ENCODE assay signal across 2 cellular contexts in the genomic region with DNA sequence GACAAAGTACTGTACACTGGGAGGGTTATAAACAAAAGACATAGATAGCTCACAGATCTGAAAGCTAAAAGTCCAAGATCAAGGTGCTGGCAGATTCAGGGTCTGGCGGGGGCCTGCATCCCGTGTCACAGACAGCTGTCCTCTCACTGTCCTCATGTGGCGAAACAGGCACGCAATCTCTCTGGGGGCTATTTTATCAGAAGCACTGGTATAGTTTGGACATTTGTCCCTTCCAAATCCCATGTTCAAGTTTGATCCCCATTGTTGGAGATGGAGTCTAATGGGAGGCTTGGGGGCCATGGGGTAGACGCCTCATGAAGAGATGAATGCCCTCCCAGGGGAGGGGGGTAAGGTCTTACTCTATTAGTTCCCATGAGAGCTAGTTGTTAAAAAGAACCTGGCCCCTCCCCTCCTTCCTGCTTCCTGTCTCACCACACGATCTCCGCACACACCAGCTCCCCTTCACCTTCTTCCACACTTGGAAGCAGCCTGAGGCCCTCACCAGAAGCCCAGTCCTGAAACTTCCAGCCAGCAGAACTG.
TF ChIP-seq lines count a peak whose summit lies in the region.

No MANE protein-coding gene starts in this region.

TF ChIP-seq in SK-N-SH, 30 proteins besides CTCF, POLR2A, EP300 and RAD21 (continued from another document):
- TF ChIP-seq, protein P1, sequence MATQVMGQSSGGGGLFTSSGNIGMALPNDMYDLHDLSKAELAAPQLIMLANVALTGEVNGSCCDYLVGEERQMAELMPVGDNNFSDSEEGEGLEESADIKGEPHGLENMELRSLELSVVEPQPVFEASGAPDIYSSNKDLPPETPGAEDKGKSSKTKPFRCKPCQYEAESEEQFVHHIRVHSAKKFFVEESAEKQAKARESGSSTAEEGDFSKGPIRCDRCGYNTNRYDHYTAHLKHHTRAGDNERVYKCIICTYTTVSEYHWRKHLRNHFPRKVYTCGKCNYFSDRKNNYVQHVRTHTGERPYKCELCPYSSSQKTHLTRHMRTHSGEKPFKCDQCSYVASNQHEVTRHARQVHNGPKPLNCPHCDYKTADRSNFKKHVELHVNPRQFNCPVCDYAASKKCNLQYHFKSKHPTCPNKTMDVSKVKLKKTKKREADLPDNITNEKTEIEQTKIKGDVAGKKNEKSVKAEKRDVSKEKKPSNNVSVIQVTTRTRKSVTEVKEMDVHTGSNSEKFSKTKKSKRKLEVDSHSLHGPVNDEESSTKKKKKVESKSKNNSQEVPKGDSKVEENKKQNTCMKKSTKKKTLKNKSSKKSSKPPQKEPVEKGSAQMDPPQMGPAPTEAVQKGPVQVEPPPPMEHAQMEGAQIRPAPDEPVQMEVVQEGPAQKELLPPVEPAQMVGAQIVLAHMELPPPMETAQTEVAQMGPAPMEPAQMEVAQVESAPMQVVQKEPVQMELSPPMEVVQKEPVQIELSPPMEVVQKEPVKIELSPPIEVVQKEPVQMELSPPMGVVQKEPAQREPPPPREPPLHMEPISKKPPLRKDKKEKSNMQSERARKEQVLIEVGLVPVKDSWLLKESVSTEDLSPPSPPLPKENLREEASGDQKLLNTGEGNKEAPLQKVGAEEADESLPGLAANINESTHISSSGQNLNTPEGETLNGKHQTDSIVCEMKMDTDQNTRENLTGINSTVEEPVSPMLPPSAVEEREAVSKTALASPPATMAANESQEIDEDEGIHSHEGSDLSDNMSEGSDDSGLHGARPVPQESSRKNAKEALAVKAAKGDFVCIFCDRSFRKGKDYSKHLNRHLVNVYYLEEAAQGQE (IDR thresholded peaks at IDR 0.05; ENCODE audit: low read depth, low read length): no peak
- TF ChIP-seq RXRA (IDR thresholded peaks at IDR 0.05; ENCODE audit: borderline replicate concordance, low read depth): no peak
- TF ChIP-seq POLR2AphosphoS5 (IDR thresholded peaks at IDR 0.05; ENCODE audit: low read depth, low read length): no peak
- TF ChIP-seq, protein P2, sequence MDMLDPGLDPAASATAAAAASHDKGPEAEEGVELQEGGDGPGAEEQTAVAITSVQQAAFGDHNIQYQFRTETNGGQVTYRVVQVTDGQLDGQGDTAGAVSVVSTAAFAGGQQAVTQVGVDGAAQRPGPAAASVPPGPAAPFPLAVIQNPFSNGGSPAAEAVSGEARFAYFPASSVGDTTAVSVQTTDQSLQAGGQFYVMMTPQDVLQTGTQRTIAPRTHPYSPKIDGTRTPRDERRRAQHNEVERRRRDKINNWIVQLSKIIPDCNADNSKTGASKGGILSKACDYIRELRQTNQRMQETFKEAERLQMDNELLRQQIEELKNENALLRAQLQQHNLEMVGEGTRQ (IDR thresholded peaks at IDR 0.05; ENCODE audit: borderline replicate concordance, low read depth, low read length): no peak

TF ChIP-seq in SK-N-SH treated with all-trans-retinoic acid at 6 μM for 48 hours, 23 proteins besides CTCF, POLR2A, EP300 and RAD21 (continued from another document):
- TF ChIP-seq ZNF70 (CRISPR knock-in tag; IDR thresholded peaks at IDR 0.05): no peak
- TF ChIP-seq, protein P3, sequence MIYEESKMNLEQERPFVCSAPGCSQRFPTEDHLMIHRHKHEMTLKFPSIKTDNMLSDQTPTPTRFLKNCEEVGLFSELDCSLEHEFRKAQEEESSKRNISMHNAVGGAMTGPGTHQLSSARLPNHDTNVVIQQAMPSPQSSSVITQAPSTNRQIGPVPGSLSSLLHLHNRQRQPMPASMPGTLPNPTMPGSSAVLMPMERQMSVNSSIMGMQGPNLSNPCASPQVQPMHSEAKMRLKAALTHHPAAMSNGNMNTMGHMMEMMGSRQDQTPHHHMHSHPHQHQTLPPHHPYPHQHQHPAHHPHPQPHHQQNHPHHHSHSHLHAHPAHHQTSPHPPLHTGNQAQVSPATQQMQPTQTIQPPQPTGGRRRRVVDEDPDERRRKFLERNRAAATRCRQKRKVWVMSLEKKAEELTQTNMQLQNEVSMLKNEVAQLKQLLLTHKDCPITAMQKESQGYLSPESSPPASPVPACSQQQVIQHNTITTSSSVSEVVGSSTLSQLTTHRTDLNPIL (CRISPR knock-in tag; IDR thresholded peaks at IDR 0.05; ENCODE audit: low read depth): no peak
- TF ChIP-seq TOX (CRISPR knock-in tag; IDR thresholded peaks at IDR 0.05; ENCODE audit: borderline replicate concordance): no peak
- no peak for TF ChIP-seq ISL1 (CRISPR knock-in tag; IDR thresholded peaks at IDR 0.05)
- TF ChIP-seq CSDC2 (CRISPR knock-in tag; IDR thresholded peaks at IDR 0.05): no peak
- TF ChIP-seq ZNF8 (CRISPR knock-in tag; IDR thresholded peaks at IDR 0.05): no peak
- TF ChIP-seq, protein P4, sequence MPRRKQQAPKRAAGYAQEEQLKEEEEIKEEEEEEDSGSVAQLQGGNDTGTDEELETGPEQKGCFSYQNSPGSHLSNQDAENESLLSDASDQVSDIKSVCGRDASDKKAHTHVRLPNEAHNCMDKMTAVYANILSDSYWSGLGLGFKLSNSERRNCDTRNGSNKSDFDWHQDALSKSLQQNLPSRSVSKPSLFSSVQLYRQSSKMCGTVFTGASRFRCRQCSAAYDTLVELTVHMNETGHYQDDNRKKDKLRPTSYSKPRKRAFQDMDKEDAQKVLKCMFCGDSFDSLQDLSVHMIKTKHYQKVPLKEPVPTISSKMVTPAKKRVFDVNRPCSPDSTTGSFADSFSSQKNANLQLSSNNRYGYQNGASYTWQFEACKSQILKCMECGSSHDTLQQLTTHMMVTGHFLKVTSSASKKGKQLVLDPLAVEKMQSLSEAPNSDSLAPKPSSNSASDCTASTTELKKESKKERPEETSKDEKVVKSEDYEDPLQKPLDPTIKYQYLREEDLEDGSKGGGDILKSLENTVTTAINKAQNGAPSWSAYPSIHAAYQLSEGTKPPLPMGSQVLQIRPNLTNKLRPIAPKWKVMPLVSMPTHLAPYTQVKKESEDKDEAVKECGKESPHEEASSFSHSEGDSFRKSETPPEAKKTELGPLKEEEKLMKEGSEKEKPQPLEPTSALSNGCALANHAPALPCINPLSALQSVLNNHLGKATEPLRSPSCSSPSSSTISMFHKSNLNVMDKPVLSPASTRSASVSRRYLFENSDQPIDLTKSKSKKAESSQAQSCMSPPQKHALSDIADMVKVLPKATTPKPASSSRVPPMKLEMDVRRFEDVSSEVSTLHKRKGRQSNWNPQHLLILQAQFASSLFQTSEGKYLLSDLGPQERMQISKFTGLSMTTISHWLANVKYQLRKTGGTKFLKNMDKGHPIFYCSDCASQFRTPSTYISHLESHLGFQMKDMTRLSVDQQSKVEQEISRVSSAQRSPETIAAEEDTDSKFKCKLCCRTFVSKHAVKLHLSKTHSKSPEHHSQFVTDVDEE (CRISPR knock-in tag; IDR thresholded peaks at IDR 0.05): no peak
- TF ChIP-seq PPARA (CRISPR knock-in tag; IDR thresholded peaks at IDR 0.05; ENCODE audit: borderline replicate concordance): no peak
- TF ChIP-seq BACH2 (CRISPR knock-in tag; IDR thresholded peaks at IDR 0.05; ENCODE audit: borderline replicate concordance): no peak
- no peak for TF ChIP-seq ESRRG (CRISPR knock-in tag; IDR thresholded peaks at IDR 0.05)
- no peak for TF ChIP-seq ZNF565 (CRISPR knock-in tag; conservative IDR thresholded peaks at IDR 0.05; ENCODE audit: low read depth)
- TF ChIP-seq RARB (CRISPR knock-in tag; IDR thresholded peaks at IDR 0.05): no peak
- TF ChIP-seq TCF4 (CRISPR knock-in tag; IDR thresholded peaks at IDR 0.05; ENCODE audit: borderline replicate concordance): no peak
- no peak for TF ChIP-seq ARNTL (CRISPR knock-in tag; IDR thresholded peaks at IDR 0.05; ENCODE audit: borderline replicate concordance, low read depth)
TF ChIP-seq in SK-N-SH treated with all-trans-retinoic acid at 6 μM for 48 hours: peak in this region for 0.
